Comparison of ENCODE assay signal across 8 cellular contexts in genomic region chr11:67993821-67994220, GRCh38. TPM values are rescaled to one million over a fixed set of nuclear protein-coding genes. Genes with fewer than 3 reads are reported as not detected.
DNase-seq lines count a peak whose midpoint lies in the region; ATAC-seq and TF ChIP-seq lines count a peak whose summit lies in the region.
"Not testable (repeated sequence)": the region's sequence is repeated elsewhere in the genome, so short reads cannot be mapped to it uniquely, and the experiment has no call there.

No MANE protein-coding gene starts in this region.

- H3K9ac ChIP-seq in mesendoderm (ENCODE audit: low read length), result not testable (repeated sequence)

- POLR2A ChIA-PET in WTC11 (lab: Charles Lee), result not testable (repeated sequence)

- intact Hi-C loops in esophagus muscularis mucosa (cut with DNase I), result not testable (repeated sequence)

- H3K23ac ChIP-seq in mesendoderm (ENCODE audit: low read length), result not testable (repeated sequence)

- H2BK120ac ChIP-seq in mesendoderm (ENCODE audit: low read depth, low read length), result not testable (repeated sequence)

- not testable (repeated sequence) for TF ChIP-seq EP300 in esophagus muscularis mucosa (IDR thresholded peaks at IDR 0.05)

- peak; percentile 51 for DNase-seq in BE2C
- DNase-seq in GM13977 (ENCODE audit: low spot score); esophagus muscularis mucosa (ENCODE audit: extremely low spot score): not testable (repeated sequence)
- peak; percentile 18 for DNase-seq in NCI-H345 (lab: John Stamatoyannopoulos, UW)
- peak; percentile 72 for DNase-seq in WTC11 (ENCODE audit: low spot score)
- peak; percentile 36 for DNase-seq in activated naive CD4-positive, alpha-beta T cell treated with anti-CD3 and anti-CD28 coated beads, Interleukin-2, amount 50 U/mL, for 16 hours
- DNase-seq in mesendoderm, result peak; percentile 65
- peak; percentile 31 for DNase-seq in stimulated activated CD4-positive, alpha-beta T cell treated with anti-CD3 and anti-CD28 coated beads, Interleukin-4, amount 100 ng/mL, for 1 hour

- H3K36me3 ChIP-seq in BE2C; mesendoderm (ENCODE audit: control insufficient read depth, insufficient read depth, low read length): not testable (repeated sequence)
- peaks cover 0 to 14% (median 0%) of the 10 kb centered on the region in 4 donors for H3K36me3 ChIP-seq in esophagus muscularis mucosa

- TF ChIP-seq POLR2A in esophagus muscularis mucosa (IDR thresholded peaks at IDR 0.05; ENCODE audit: low read depth), result not testable (repeated sequence)

- H4K5ac ChIP-seq in mesendoderm (ENCODE audit: low read length), result not testable (repeated sequence)

- CTCF ChIA-PET in WTC11 (lab: Charles Lee), result interaction anchor here (0.6 to 3.1 kb wide), 12 partner anchors 9 to 689 kb away, joined by 3 to 17 read pairs (median 4); partner anchors contain the start of genes ALDH3B1 and UNC93B1

- H3K4me3 ChIP-seq in BE2C (ENCODE audit: low read depth, low read length); esophagus muscularis mucosa; mesendoderm (ENCODE audit: low read length): not testable (repeated sequence)

- H3K27me3 ChIP-seq in BE2C; mesendoderm (ENCODE audit: insufficient read depth, low read length, poor library complexity): not testable (repeated sequence)
- H3K27me3 ChIP-seq in esophagus muscularis mucosa, result peaks cover 0 to 35% (median 5%) of the 10 kb centered on the region in 4 donors

- H3K9me3 ChIP-seq in BE2C, esophagus muscularis mucosa: not testable (repeated sequence)

- not testable (repeated sequence) for H3K9me3 Mint-ChIP-seq in WTC11

- not testable (repeated sequence) for H3K27ac Mint-ChIP-seq in WTC11

- not testable (repeated sequence) for H3K4me2 ChIP-seq in mesendoderm (ENCODE audit: low read length)

- H2BK15ac ChIP-seq in mesendoderm (replicated peaks; ENCODE audit: low read depth), result not testable (repeated sequence)

- H3K27ac ChIP-seq in esophagus muscularis mucosa (replicated peaks in 1 of 4); mesendoderm (ENCODE audit: low read depth, low read length): not testable (repeated sequence)

- H3K79me2 ChIP-seq in mesendoderm (ENCODE audit: control insufficient read depth, insufficient read depth, low read length), result not testable (repeated sequence)

- peak; percentile 55 for TF ChIP-seq CTCF in BE2C (IDR thresholded peaks at IDR 0.05; ENCODE audit: low read depth, low read length)
- TF ChIP-seq CTCF in GM13977 (IDR thresholded peaks at IDR 0.05; ENCODE audit: extremely low read depth, insufficient read depth, missing control alignments), result peak; percentile 52
- TF ChIP-seq CTCF in WTC11 (IDR thresholded peaks at IDR 0.05), result peak; percentile 81
- TF ChIP-seq CTCF in esophagus muscularis mucosa (IDR thresholded peaks at IDR 0.05), result peak; percentile 39 to 56 (median 39)

- H4K8ac ChIP-seq in mesendoderm (ENCODE audit: low read depth, low read length), result not testable (repeated sequence)

- H3K56ac ChIP-seq in mesendoderm (ENCODE audit: low read length), result not testable (repeated sequence)

- not testable (repeated sequence) for H3K4ac ChIP-seq in mesendoderm (ENCODE audit: low read depth, low read length)

- H2AK5ac ChIP-seq in mesendoderm (ENCODE audit: low read length), result not testable (repeated sequence)

- peaks cover 10% of the 10 kb centered on the region for H3K27me3 Mint-ChIP-seq in WTC11 (ENCODE audit: low read depth)

- ATAC-seq in WTC11, result not testable (repeated sequence)

- in situ Hi-C loops in GM13977 (cut with MboI; ENCODE audit: low pct_unique_long_range_greater_than_20kb, low sequenced_read_pairs, unreplicated experiment), result not testable (repeated sequence)

- H3K4me1 ChIP-seq in BE2C; mesendoderm (ENCODE audit: control insufficient read depth, low read depth, low read length): not testable (repeated sequence)
- H3K4me1 ChIP-seq in esophagus muscularis mucosa, result peaks cover 8 to 13% (median 12%) of the 10 kb centered on the region in 4 donors

- peaks cover 17% of the 10 kb centered on the region for H3K4me1 Mint-ChIP-seq in WTC11

- H3K79me1 ChIP-seq in mesendoderm (ENCODE audit: low read length), result not testable (repeated sequence)

- not testable (repeated sequence) for H3K18ac ChIP-seq in mesendoderm (ENCODE audit: low read length)

- not testable (repeated sequence) for H2BK5ac ChIP-seq in mesendoderm (ENCODE audit: low read length)

- WGBS in esophagus muscularis mucosa, result 40% methylated on average over 7 of the region's 12 CpGs
- WGBS in mesendoderm (ENCODE audit: extremely low coverage, insufficient coverage, low lambda C conversion rate), result no CpG with 5 or more reads among the region's 12 CpGs

- not testable (repeated sequence) for H3K4me3 Mint-ChIP-seq in WTC11

- H3K36me3 Mint-ChIP-seq in WTC11, result not testable (repeated sequence)

TF ChIP-seq in WTC11, 78 proteins besides CTCF, POLR2A, EP300 and RAD21:
- TF ChIP-seq, protein P1, sequence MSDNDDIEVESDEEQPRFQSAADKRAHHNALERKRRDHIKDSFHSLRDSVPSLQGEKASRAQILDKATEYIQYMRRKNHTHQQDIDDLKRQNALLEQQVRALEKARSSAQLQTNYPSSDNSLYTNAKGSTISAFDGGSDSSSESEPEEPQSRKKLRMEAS (CRISPR knock-in tag; IDR thresholded peaks at IDR 0.05), result peak; percentile 69; the same call in 1 of the 2 replicates
- 0 out of 2 replicates have a peak, but pooled peaks have one; percentile 23 for TF ChIP-seq HMGXB4 (CRISPR knock-in tag; IDR thresholded peaks at IDR 0.05)

RNA-seq across cellular contexts. Expression of gene UNC93B1, which starts 10.1 kb away (rescaled TPM):
- polyA plus RNA-seq in BE2C (2012; ENCODE audit: insufficient read depth, insufficient read length, low read depth), result 2.8 TPM
- total RNA-seq in WTC11 (2021), result 27.7 to 29.7 TPM (median 27.9 TPM) in 3 replicates
- 10 to 100 TPM; 16.6 to 38.4 (median 31.6) TPM for total RNA-seq in esophagus muscularis mucosa
- polyA plus RNA-seq in mesendoderm (2013, experiment 1 of 2), result 7.5 TPM
- polyA plus RNA-seq in mesendoderm (2013, experiment 2 of 2), result 7.5 TPM

RNA-seq across cellular contexts. Expression of gene ALDH3B1, which starts 16.3 kb away (rescaled TPM):
- 1.1 TPM for polyA plus RNA-seq in BE2C (2012; ENCODE audit: insufficient read depth, insufficient read length, low read depth)
- total RNA-seq in WTC11 (2021), result 0.30 to 0.53 TPM (median 0.46 TPM) in 3 replicates
- 10 to 100 TPM; 10.6 to 17.2 (median 12.6) TPM for total RNA-seq in esophagus muscularis mucosa
- 0.04 TPM for polyA plus RNA-seq in mesendoderm (2013, experiment 1 of 2)
- polyA plus RNA-seq in mesendoderm (2013, experiment 2 of 2), result 0.15 TPM

RNA-seq across cellular contexts. Expression of gene NDUFS8, which starts 36.7 kb away (rescaled TPM):
- 610 TPM for polyA plus RNA-seq in BE2C (2012; ENCODE audit: insufficient read depth, insufficient read length, low read depth)
- total RNA-seq in WTC11 (2021) (221 to 247 TPM (median 240 TPM) in 3 replicates), esophagus muscularis mucosa (100 to 1,000 TPM; 178 to 271 (median 198) TPM)
- 113 TPM for polyA plus RNA-seq in mesendoderm (2013, experiment 1 of 2)
- polyA plus RNA-seq in mesendoderm (2013, experiment 2 of 2), result 110 TPM

RNA-seq across cellular contexts. Expression of gene TCIRG1, which starts 45.0 kb away (rescaled TPM):
- 58.1 TPM for polyA plus RNA-seq in BE2C (2012; ENCODE audit: insufficient read depth, insufficient read length, low read depth)
- total RNA-seq in WTC11 (2021), result 50.7 to 51.7 TPM (median 51.1 TPM) in 3 replicates
- total RNA-seq in esophagus muscularis mucosa, result 100 to 1,000 TPM in 1 of 4 donors, 10 to 100 TPM in 3; 61.6 to 124 (median 81.4) TPM
- polyA plus RNA-seq in mesendoderm (2013, experiment 1 of 2), result 5.4 TPM
- 5.8 TPM for polyA plus RNA-seq in mesendoderm (2013, experiment 2 of 2)
